In the genomic region with DNA sequence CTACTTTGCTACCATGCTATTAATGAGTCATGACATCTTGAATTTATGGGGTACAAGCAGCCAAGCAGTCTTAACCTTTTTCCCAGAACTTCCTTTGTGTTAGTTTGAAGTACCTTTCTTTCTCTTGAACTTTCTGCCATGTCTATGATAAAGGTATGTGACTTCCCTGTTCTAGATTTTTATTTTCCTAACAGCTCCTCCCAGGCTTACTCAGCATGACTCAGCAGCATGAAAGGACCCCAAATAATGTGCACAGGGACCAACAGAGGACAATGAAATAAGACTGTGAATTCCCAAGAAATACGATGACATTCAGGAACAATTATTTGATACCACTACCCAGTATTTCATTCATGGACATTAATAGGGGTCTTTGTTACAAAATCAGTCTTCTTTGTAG, we compare ENCODE assay signal across 28 cellular contexts. TPM values are rescaled to one million over a fixed set of nuclear protein-coding genes. Genes with fewer than 3 reads are reported as not detected.
DNase-seq lines count a peak whose midpoint lies in the region; ATAC-seq, FAIRE-seq and TF ChIP-seq lines count a peak whose summit lies in the region.
"Had no signal": no experiment of that assay in that cellular context is flagged by ENCODE, and none has a peak within 500 bp of the region (broad histone marks: within the 10 kb centered on the region; RNA-seq: fewer than 3 reads in every experiment).

No MANE protein-coding gene starts in this region.

- no peaks in the 10 kb centered on the region for H3K27me3 ChIP-seq in astrocyte (ENCODE audit: insufficient read depth, low read length)
- H3K27me3 ChIP-seq: body of pancreas, MG63, upper lobe of right lung had no signal

- H3K4me3 Mint-ChIP-seq in astrocyte (ENCODE audit: unreplicated experiment), result no peak overlapping the region
- H3K4me3 Mint-ChIP-seq: activated CD8-positive, alpha-beta memory T cell treated with anti-CD3 and anti-CD28 coated beads, Interleukin-2, amount 10 ng/mL, durations not matched to agents 7 days and 5 days; activated naive CD8-positive, alpha-beta T cell; memory B cell; naive B cell; T-cell had no signal

- no peak for TF ChIP-seq CTCF in 22Rv1 (IDR thresholded peaks at IDR 0.05)
- no peak for TF ChIP-seq CTCF in astrocyte (IDR thresholded peaks at IDR 0.05; ENCODE audit: insufficient read depth, low read depth, low read length)
- no peak for TF ChIP-seq CTCF in fibroblast of pulmonary artery (IDR thresholded peaks at IDR 0.05; ENCODE audit: low read length, missing control alignments)

- H3K27ac Mint-ChIP-seq in astrocyte (ENCODE audit: unreplicated experiment), result no peak overlapping the region
- H3K27ac Mint-ChIP-seq: activated CD8-positive, alpha-beta memory T cell treated with anti-CD3 and anti-CD28 coated beads, Interleukin-2, amount 10 ng/mL, durations not matched to agents 7 days and 5 days; activated naive CD8-positive, alpha-beta T cell; memory B cell; naive B cell; T-cell had no signal

- no peak overlapping the region for H3K4me3 ChIP-seq in astrocyte (ENCODE audit: insufficient read depth, low read depth, low read length)
- no peak overlapping the region for H3K4me3 ChIP-seq in fibroblast of pulmonary artery (replicated peaks; ENCODE audit: low read depth, low read length)
- H3K4me3 ChIP-seq: body of pancreas, coronary artery, MG63, upper lobe of right lung had no signal

- no peaks in the 10 kb centered on the region for H3K36me3 Mint-ChIP-seq in astrocyte (ENCODE audit: low read depth, unreplicated experiment)
- H3K36me3 Mint-ChIP-seq: activated CD8-positive, alpha-beta memory T cell treated with anti-CD3 and anti-CD28 coated beads, Interleukin-2, amount 10 ng/mL, durations not matched to agents 7 days and 5 days; activated naive CD8-positive, alpha-beta T cell; memory B cell; naive B cell; T-cell had no signal

- peak; percentile 64 for FAIRE-seq in astrocyte (lab: Jason Lieb, UNC)
- FAIRE-seq: kidney had no signal

- ATAC-seq in GM19397 (IDR thresholded peaks at IDR 0.05; ENCODE audit: unreplicated experiment) (no peak), HG03139 (IDR thresholded peaks at IDR 0.05; ENCODE audit: unreplicated experiment) (no peak)
- ATAC-seq: activated CD8-positive, alpha-beta memory T cell treated with anti-CD3 and anti-CD28 coated beads, Interleukin-2, amount 10 ng/mL, durations not matched to agents 7 days and 5 days; body of pancreas; Right ventricle myocardium inferior; T-cell; upper lobe of right lung had no signal

- DNase-seq in HS-5 (ENCODE audit: low read depth) (peak; percentile 4), astrocyte (ENCODE audit: low read depth) (peak; percentile 23), fibroblast of pulmonary artery (ENCODE audit: low read depth) (peak; percentile 13), DMS53 (lab: John Stamatoyannopoulos, UW) (no peak), amniotic stem cell (lab: John Stamatoyannopoulos, UW) (no peak)
- DNase-seq: activated CD4-positive, alpha-beta T cell treated with anti-CD3 and anti-CD28 coated beads for 4 hours; activated CD8-positive, alpha-beta memory T cell treated with anti-CD3 and anti-CD28 coated beads, Interleukin-2, amount 10 ng/mL, durations not matched to agents 7 days and 5 days; body of pancreas; C1 segment of cervical spinal cord; foreskin melanocyte; GDM1; hippocampal formation; kidney; MG63; naive B cell; NCI-H146; NCI-H526; occipital lobe; T-cell; upper lobe of right lung had no signal

- no peaks in the 10 kb centered on the region for H3K36me3 ChIP-seq in astrocyte (ENCODE audit: insufficient read depth, low read length)
- H3K36me3 ChIP-seq: MG63, upper lobe of right lung had no signal

- no peaks in the 10 kb centered on the region for H3K9me3 Mint-ChIP-seq in astrocyte (ENCODE audit: unreplicated experiment)

- H3K4me2 ChIP-seq in astrocyte (ENCODE audit: low read length), result peak overlapping the region; percentile 41

- H3K27me3 Mint-ChIP-seq in astrocyte (ENCODE audit: low read depth, unreplicated experiment), result no peaks in the 10 kb centered on the region
- H3K27me3 Mint-ChIP-seq: activated CD8-positive, alpha-beta memory T cell treated with anti-CD3 and anti-CD28 coated beads, Interleukin-2, amount 10 ng/mL, durations not matched to agents 7 days and 5 days; memory B cell; naive B cell; T-cell had no signal

- no peaks in the 10 kb centered on the region for H4K20me1 ChIP-seq in astrocyte (ENCODE audit: insufficient read depth, low read length)

- no peak overlapping the region for H3K9ac ChIP-seq in astrocyte (ENCODE audit: low read length)

- no peak overlapping the region for H2AFZ ChIP-seq in astrocyte (ENCODE audit: low read depth, low read length)

- peaks cover 4% of the 10 kb centered on the region for H3K4me1 Mint-ChIP-seq in astrocyte (ENCODE audit: low read depth, unreplicated experiment)
- H3K4me1 Mint-ChIP-seq: activated CD8-positive, alpha-beta memory T cell treated with anti-CD3 and anti-CD28 coated beads, Interleukin-2, amount 10 ng/mL, durations not matched to agents 7 days and 5 days; memory B cell; naive B cell; T-cell had no signal

- H3K27ac ChIP-seq in 22Rv1 (peak overlapping the region; percentile 22; the same call in 1 of the 2 replicates), astrocyte (ENCODE audit: low read depth, low read length) (no peak overlapping the region)
- H3K27ac ChIP-seq: body of pancreas, coronary artery, upper lobe of right lung had no signal

- H3K4me1 ChIP-seq in astrocyte (ENCODE audit: insufficient read depth, low read length), result peaks cover 6% of the 10 kb centered on the region
- H3K4me1 ChIP-seq: body of pancreas, upper lobe of right lung had no signal

- H3K79me2 ChIP-seq in astrocyte (ENCODE audit: insufficient read depth, low read length), result no peaks in the 10 kb centered on the region

- H3K9me3 ChIP-seq in astrocyte (ENCODE audit: insufficient read depth, low read depth, low read length), result no peaks in the 10 kb centered on the region
- H3K9me3 ChIP-seq: body of pancreas, MG63 had no signal

RNA-seq across cellular contexts. Expression of gene TTC6, which starts 60.0 kb away (rescaled TPM):
- not detected in 2 replicates for total RNA-seq in astrocyte
- total RNA-seq: activated CD8-positive, alpha-beta memory T cell treated with anti-CD3 and anti-CD28 coated beads, Interleukin-2, amount 10 ng/mL, durations not matched to agents 7 days and 5 days; body of pancreas; kidney; Right ventricle myocardium inferior; subcutaneous adipose tissue; T-cell had no signal

Comparison
In these comparisons a context has a peak if more than half of its experiments do, and no peak if none do; other contexts are left out.
1. DNase-seq: peak in HS-5 (single experiment), astrocyte (single experiment) and fibroblast of pulmonary artery (single experiment); none in DMS53 (single experiment) and amniotic stem cell (single experiment).